1 cellular context compared by ENCODE assay signal in the genomic region with DNA sequence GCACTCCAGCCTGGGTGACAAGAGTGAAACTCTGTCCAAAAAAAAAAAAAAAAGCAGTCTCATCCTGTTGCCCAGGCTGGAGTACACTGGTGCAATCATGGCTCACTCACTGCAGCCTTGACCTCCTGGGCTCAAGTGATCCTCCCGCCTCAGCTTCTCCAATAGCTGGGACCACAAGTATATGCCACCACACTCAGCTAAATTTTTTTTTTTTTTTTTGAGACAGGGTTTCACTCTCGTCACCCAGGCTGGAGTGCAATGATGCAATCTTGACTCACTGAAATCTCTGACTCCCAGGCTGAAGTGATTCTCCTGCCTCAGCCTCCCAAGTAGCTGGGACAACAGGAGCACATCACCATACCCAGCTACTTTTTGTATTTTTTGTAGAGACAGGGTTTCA.
TF ChIP-seq lines count a peak whose summit lies in the region.

No MANE protein-coding gene starts in this region.

TF ChIP-seq in HepG2, 621 proteins besides CTCF, POLR2A, EP300 and RAD21:
- TF ChIP-seq IRF1 (CRISPR knock-in tag; IDR thresholded peaks at IDR 0.05; ENCODE audit: low read depth) (no peak), CEBPG (CRISPR knock-in tag; IDR thresholded peaks at IDR 0.05) (0 out of 2 replicates have a peak, but pooled peaks have one; percentile 9), NR3C1 (CRISPR knock-in tag; IDR thresholded peaks at IDR 0.05) (no peak), ATF7 (IDR thresholded peaks at IDR 0.05) (peak; percentile 35; the same call in 1 of the 2 replicates), ATF7 (CRISPR knock-in tag; IDR thresholded peaks at IDR 0.05) (no peak), CEBPB (IDR thresholded peaks at IDR 0.05; ENCODE audit: borderline replicate concordance, low read depth, low read length) (peak; percentile 31; the same call in 1 of the 2 replicates)
